In the genomic region with DNA sequence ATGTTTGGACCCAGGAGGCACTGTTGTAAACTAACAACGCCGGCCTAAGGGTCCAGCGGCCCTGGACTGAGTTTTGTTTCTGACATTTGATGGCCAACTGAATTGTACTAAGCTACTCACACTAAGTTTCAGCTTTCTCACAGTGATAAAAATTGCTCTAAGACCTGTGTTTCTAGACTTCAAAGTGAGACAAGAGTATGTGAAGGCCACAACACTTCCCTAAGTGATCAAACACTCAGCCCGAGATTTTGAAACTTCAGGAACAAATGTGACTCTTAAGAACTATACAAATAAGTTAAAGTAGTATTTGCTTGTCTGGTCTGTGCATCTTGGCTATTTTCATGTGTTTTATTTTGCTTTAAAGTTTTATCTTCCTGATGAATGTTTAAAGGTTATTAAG, we compare ENCODE assay signal across 19 cellular contexts. TPM values are rescaled to one million over a fixed set of nuclear protein-coding genes. Genes with fewer than 3 reads are reported as not detected.
DNase-seq lines count a peak whose midpoint lies in the region; ATAC-seq, FAIRE-seq and TF ChIP-seq lines count a peak whose summit lies in the region.
"Had no signal": no experiment of that assay in that cellular context is flagged by ENCODE, and none has a peak within 500 bp of the region (broad histone marks: within the 10 kb centered on the region; RNA-seq: fewer than 3 reads in every experiment).

No MANE protein-coding gene starts in this region.

- H3K27me3 Mint-ChIP-seq in astrocyte (ENCODE audit: low read depth, unreplicated experiment), result no peaks in the 10 kb centered on the region

- H3F3A ChIP-seq in neural cell (ENCODE audit: insufficient read depth, low read length, poor library complexity, severe bottlenecking), result no peaks in the 10 kb centered on the region

- H3K27me3 ChIP-seq in astrocyte (ENCODE audit: insufficient read depth, low read length) (no peaks in the 10 kb centered on the region), left lung (no peaks in the 10 kb centered on the region), neural cell (ENCODE audit: insufficient read depth, low read depth, low read length) (no peaks in the 10 kb centered on the region), thoracic aorta (replicated peaks; ENCODE audit: insufficient read depth) (no peaks in the 10 kb centered on the region)

- no peak overlapping the region for H3K4me2 ChIP-seq in astrocyte (ENCODE audit: low read length)
- H3K4me2 ChIP-seq in neural cell (ENCODE audit: low read length), result no peak overlapping the region

- FAIRE-seq in astrocyte (lab: Jason Lieb, UNC), result no peak
- FAIRE-seq: A204.1, G401.6, GM12891, HepG2, HTR-8/SVneo had no signal

- H2AFZ ChIP-seq in astrocyte (ENCODE audit: low read depth, low read length) (no peak overlapping the region), neural cell (ENCODE audit: low read depth, low read length) (no peak overlapping the region)

- H3K9me3 ChIP-seq in astrocyte (ENCODE audit: insufficient read depth, low read depth, low read length) (no peaks in the 10 kb centered on the region), left lung (no peaks in the 10 kb centered on the region), neural cell (ENCODE audit: low read length) (no peaks in the 10 kb centered on the region), thoracic aorta (no peaks in the 10 kb centered on the region)

- TF ChIP-seq EP300 in neural cell (conservative IDR thresholded peaks at IDR 0.05; ENCODE audit: poor library complexity, severe bottlenecking), result no peak

- no peak overlapping the region for H3K4me3 ChIP-seq in astrocyte (ENCODE audit: insufficient read depth, low read depth, low read length)
- H3K4me3 ChIP-seq in left lung, result no peak overlapping the region
- H3K4me3 ChIP-seq in neural cell (ENCODE audit: low read length), result no peak overlapping the region
- no peak overlapping the region for H3K4me3 ChIP-seq in thoracic aorta

- H3K4me1 ChIP-seq in astrocyte (ENCODE audit: insufficient read depth, low read length) (peaks cover 40% of the 10 kb centered on the region), left lung (peaks cover 9 to 14% of the 10 kb centered on the region in 2 donors), thoracic aorta (ENCODE audit: control insufficient read depth in 1 of 2, low read depth in 2 of 2) (peaks cover 4 to 73% of the 10 kb centered on the region in 2 donors)

- peaks cover 43% of the 10 kb centered on the region for H3K4me1 Mint-ChIP-seq in astrocyte (ENCODE audit: low read depth, unreplicated experiment)

- H3K36me3 ChIP-seq in astrocyte (ENCODE audit: insufficient read depth, low read length), result peaks cover 19% of the 10 kb centered on the region
- peaks cover 0 to 2% of the 10 kb centered on the region in 2 donors for H3K36me3 ChIP-seq in left lung
- peaks cover 10% of the 10 kb centered on the region for H3K36me3 ChIP-seq in neural cell (ENCODE audit: insufficient read depth, low read length)
- no peaks in the 10 kb centered on the region for H3K36me3 ChIP-seq in thoracic aorta

- H3K9me3 Mint-ChIP-seq in astrocyte (ENCODE audit: unreplicated experiment), result no peaks in the 10 kb centered on the region
- H3K9me3 Mint-ChIP-seq: CD4-positive, alpha-beta T cell had no signal

- H3K27ac ChIP-seq in astrocyte (ENCODE audit: low read depth, low read length) (peak overlapping the region; percentile 13), left lung (peak overlapping the region in 1 of 2 donors; percentile 7), neural cell (ENCODE audit: low read length) (peak overlapping the region; percentile 4), thoracic aorta (peak overlapping the region; percentile 4 to 37)

- ATAC-seq in left lung, result peak; percentile 76
- ATAC-seq in thoracic aorta (ENCODE audit: insufficient number of reproducible peaks, low FRiP score, low read depth), result no peak
- no peak for ATAC-seq in HG02642 (IDR thresholded peaks at IDR 0.05; ENCODE audit: poor library complexity, unreplicated experiment)
- no peak for ATAC-seq in GM19452 (IDR thresholded peaks at IDR 0.05; ENCODE audit: unreplicated experiment)
- ATAC-seq in omental fat pad (ENCODE audit: low FRiP score), result no peak
- ATAC-seq: HepG2 had no signal

- H3K79me2 ChIP-seq in astrocyte (ENCODE audit: insufficient read depth, low read length), result peaks cover 93% of the 10 kb centered on the region
- H3K79me2 ChIP-seq in neural cell (replicated peaks; ENCODE audit: insufficient read depth, low read length), result peaks cover 97% of the 10 kb centered on the region

- no peak overlapping the region for H3K27ac Mint-ChIP-seq in astrocyte (ENCODE audit: unreplicated experiment)
- H3K27ac Mint-ChIP-seq: B cell; CD4-positive, alpha-beta T cell had no signal

- TF ChIP-seq RAD21 in neural cell (conservative IDR thresholded peaks at IDR 0.05), result no peak

- no peak for DNase-seq in astrocyte (ENCODE audit: low read depth)
- DNase-seq in left lung, result no peak
- no peak for DNase-seq in thoracic aorta (ENCODE audit: low spot score)
- no peak for DNase-seq in omental fat pad (ENCODE audit: low spot score)
- DNase-seq: C1 segment of cervical spinal cord; CD4-positive, alpha-beta T cell; DMS153; DMS79 treated with DMSO at 0.1 percent for 48 hours; EL; H7 had no signal

- H3K9ac ChIP-seq in astrocyte (ENCODE audit: low read length) (no peak overlapping the region), neural cell (ENCODE audit: low read length) (no peak overlapping the region)

- H4K20me1 ChIP-seq in astrocyte (ENCODE audit: insufficient read depth, low read length) (peaks cover 10% of the 10 kb centered on the region), neural cell (ENCODE audit: insufficient read depth) (no peaks in the 10 kb centered on the region)

- intact Hi-C loops in left lung (cut with DNase I), result no loop called here

- H3K36me3 Mint-ChIP-seq in astrocyte (ENCODE audit: low read depth, unreplicated experiment), result peaks cover 11% of the 10 kb centered on the region

- no peaks in the 10 kb centered on the region for H3K9me2 ChIP-seq in neural cell (ENCODE audit: insufficient read depth, low read length)

- no peak overlapping the region for H3K4me3 Mint-ChIP-seq in astrocyte (ENCODE audit: unreplicated experiment)
- H3K4me3 Mint-ChIP-seq: B cell; CD4-positive, alpha-beta T cell had no signal

- TF ChIP-seq CTCF in astrocyte (IDR thresholded peaks at IDR 0.05; ENCODE audit: insufficient read depth, low read depth, low read length) (no peak), left lung (IDR thresholded peaks at IDR 0.05) (no peak), neural cell (IDR thresholded peaks at IDR 0.05; ENCODE audit: poor library complexity, severe bottlenecking) (no peak), thoracic aorta (IDR thresholded peaks at IDR 0.05) (no peak), omental fat pad (IDR thresholded peaks at IDR 0.05) (no peak)

TF ChIP-seq in neural cell, 6 proteins besides CTCF, POLR2A, EP300 and RAD21:
- TF ChIP-seq REST (IDR thresholded peaks at IDR 0.05; ENCODE audit: borderline replicate concordance), result no peak
- no peak for TF ChIP-seq SMC3 (conservative IDR thresholded peaks at IDR 0.05; ENCODE audit: poor library complexity)
- no peak for TF ChIP-seq EZH2 (IDR thresholded peaks at IDR 0.05; ENCODE audit: borderline replicate concordance, insufficient read depth, low read length, poor library complexity, severe bottlenecking)
- no peak for TF ChIP-seq MXI1 (conservative IDR thresholded peaks at IDR 0.05; ENCODE audit: poor library complexity, severe bottlenecking)
- no peak for TF ChIP-seq TAF1 (IDR thresholded peaks at IDR 0.05; ENCODE audit: low read depth)
- TF ChIP-seq POLR2AphosphoS5 (IDR thresholded peaks at IDR 0.05), result no peak

RNA-seq across cellular contexts. Expression of gene EFNB2, which starts 30.2 kb away (rescaled TPM):
- total RNA-seq in astrocyte, result 93.2 and 93.4 TPM in 2 replicates
- 10 to 100 TPM; 39.6 to 40.2 TPM for total RNA-seq in left lung
- polyA plus RNA-seq in neural cell, result 52.0 and 53.1 TPM in 2 replicates
- 103 and 111 TPM in 2 replicates for polyA minus RNA-seq in neural cell
- total RNA-seq in thoracic aorta, result 10 to 100 TPM; 27.2 to 45.2 TPM
- total RNA-seq in omental fat pad, result 10 to 100 TPM; 11.9 to 50.4 (median 37.4) TPM
